ENCODE assay signal across 25 cellular contexts in genomic region chr2:216659301-216659700, GRCh38. TPM values are rescaled to one million over a fixed set of nuclear protein-coding genes. Genes with fewer than 3 reads are reported as not detected.
DNase-seq lines count a peak whose midpoint lies in the region; ATAC-seq, FAIRE-seq and TF ChIP-seq lines count a peak whose summit lies in the region.
"Had no signal": no experiment of that assay in that cellular context is flagged by ENCODE, and none has a peak within 500 bp of the region (broad histone marks: within the 10 kb centered on the region; RNA-seq: fewer than 3 reads in every experiment).

No MANE protein-coding gene starts in this region.

- H3K4me3 Mint-ChIP-seq in WTC11 = no peak overlapping the region
- peak overlapping the region; percentile 54 for H3K4me3 Mint-ChIP-seq in endothelial cell (ENCODE audit: unreplicated experiment)
- peak overlapping the region; percentile 3 for H3K4me3 Mint-ChIP-seq in type B pancreatic cell
- H3K4me3 Mint-ChIP-seq: activated naive CD8-positive, alpha-beta T cell treated with anti-CD3 and anti-CD28 coated beads, Interleukin-2, amount 50 U/mL, for 24 hours; activated T-cell treated with anti-CD3 and anti-CD28 coated beads, Interleukin-2, amount 50 U/mL, for 24 hours; CD4-positive, CD25-positive, alpha-beta regulatory T cell; T-helper 1 cell treated with Interleukin-12 subunit alpha and Interleukin-12 subunit beta and Interleukin-4 antibody, amounts not matched to agents 30 μg/mL and 1 μg/mL, for 36 hours had no signal

- 64 to 82% (median 69%) methylated on average over 6 of the region's 6 CpGs for WGBS in small intestine, 3 donors

- H3K27ac ChIP-seq in small intestine (ENCODE audit: low read depth in 1 of 2, low read length in 1 of 2) = no peak overlapping the region
- H3K27ac ChIP-seq: Peyer's patch, thyroid gland had no signal

- H3K36me3 Mint-ChIP-seq in WTC11 (peaks cover 72% of the 10 kb centered on the region), endothelial cell (ENCODE audit: low read depth, unreplicated experiment) (peaks cover 62% of the 10 kb centered on the region), type B pancreatic cell (peaks cover 14% of the 10 kb centered on the region)
- H3K36me3 Mint-ChIP-seq: CD4-positive, CD25-positive, alpha-beta regulatory T cell had no signal

- no peaks in the 10 kb centered on the region for H3K27me3 Mint-ChIP-seq in WTC11 (ENCODE audit: low read depth)
- peaks cover 7% of the 10 kb centered on the region for H3K27me3 Mint-ChIP-seq in endothelial cell (ENCODE audit: unreplicated experiment)
- no peaks in the 10 kb centered on the region for H3K27me3 Mint-ChIP-seq in type B pancreatic cell
- H3K27me3 Mint-ChIP-seq: activated naive CD8-positive, alpha-beta T cell treated with anti-CD3 and anti-CD28 coated beads, Interleukin-2, amount 50 U/mL, for 24 hours; activated T-cell treated with anti-CD3 and anti-CD28 coated beads, Interleukin-2, amount 50 U/mL, for 24 hours had no signal

- TF ChIP-seq CTCF in WTC11 (IDR thresholded peaks at IDR 0.05) (no peak), endothelial cell (IDR thresholded peaks at IDR 0.05; ENCODE audit: unreplicated experiment) (no peak), type B pancreatic cell (conservative IDR thresholded peaks at IDR 0.05) (no peak)

- no peaks in the 10 kb centered on the region for H3K27me3 ChIP-seq in small intestine (ENCODE audit: control insufficient read depth in 2 of 2, insufficient read depth in 2 of 2, low read length in 2 of 2)
- H3K27me3 ChIP-seq: MG63, Peyer's patch, thyroid gland had no signal

- ATAC-seq in WTC11 = no peak
- no peak for ATAC-seq in HG03571 (IDR thresholded peaks at IDR 0.05; ENCODE audit: unreplicated experiment)
- ATAC-seq: activated naive CD8-positive, alpha-beta T cell treated with anti-CD3 and anti-CD28 coated beads, Interleukin-2, amount 50 U/mL, for 24 hours; K562 had no signal

- H3K27ac Mint-ChIP-seq in WTC11 (peak overlapping the region; percentile 87), endothelial cell (ENCODE audit: unreplicated experiment) (peak overlapping the region; percentile 41), type B pancreatic cell (peak overlapping the region; percentile 83)
- H3K27ac Mint-ChIP-seq: activated naive CD8-positive, alpha-beta T cell treated with anti-CD3 and anti-CD28 coated beads, Interleukin-2, amount 50 U/mL, for 24 hours; activated T-cell treated with anti-CD3 and anti-CD28 coated beads, Interleukin-2, amount 50 U/mL, for 24 hours; CD4-positive, CD25-positive, alpha-beta regulatory T cell; T-helper 1 cell treated with Interleukin-12 subunit alpha and Interleukin-12 subunit beta and Interleukin-4 antibody, amounts not matched to agents 30 μg/mL and 1 μg/mL, for 36 hours had no signal

- H3K4me1 Mint-ChIP-seq in WTC11 = peaks cover 53% of the 10 kb centered on the region
- H3K4me1 Mint-ChIP-seq in endothelial cell (ENCODE audit: unreplicated experiment) = peaks cover 52% of the 10 kb centered on the region
- H3K4me1 Mint-ChIP-seq in type B pancreatic cell (ENCODE audit: unreplicated experiment) = peaks cover 34% of the 10 kb centered on the region
- H3K4me1 Mint-ChIP-seq: activated naive CD8-positive, alpha-beta T cell treated with anti-CD3 and anti-CD28 coated beads, Interleukin-2, amount 50 U/mL, for 24 hours; CD4-positive, CD25-positive, alpha-beta regulatory T cell had no signal

- DNase-seq in WTC11 (ENCODE audit: low spot score) (no peak), endothelial cell (ENCODE audit: low spot score) (no peak), left kidney (ENCODE audit: low read depth, low spot score) (peak; percentile 61), type B pancreatic cell (ENCODE audit: extremely low spot score, unreplicated experiment) (no peak), small intestine (no peak), GM19239 (ENCODE audit: insufficient read length, low spot score) (no peak)
- DNase-seq: activated CD8-positive, alpha-beta memory T cell treated with anti-CD3 and anti-CD28 coated beads for 24 hours; activated gamma-delta T cell treated with Interleukin-2 at 50 U/mL for 16 hours; activated naive CD8-positive, alpha-beta T cell treated with anti-CD3 and anti-CD28 coated beads, Interleukin-2, amount 50 U/mL, for 24 hours; activated T-cell treated with anti-CD3 and anti-CD28 coated beads, Interleukin-2, amount 50 U/mL, for 24 hours; CD4-positive, CD25-positive, alpha-beta regulatory T cell; effector CD4-positive, alpha-beta T cell; EL; kidney glomerular epithelial cell; MG63; NCI-H1436 treated with DMSO at 0.1 percent for 48 hours; NCI-H524 treated with DMSO at 0.1 percent for 48 hours; Peyer's patch; stimulated activated CD4-positive, alpha-beta T cell treated with anti-CD3 and anti-CD28 coated beads, Interleukin-4, amount 100 ng/mL, for 4 hours; stimulated activated naive CD4-positive, alpha-beta T cell treated with Interleukin-2 at 50 U/mL for 16 hours; thyroid gland had no signal

- H3K36me3 ChIP-seq in small intestine (ENCODE audit: control insufficient read depth in 2 of 2, insufficient read depth in 2 of 2, low read length in 2 of 2) = no peaks in the 10 kb centered on the region
- H3K36me3 ChIP-seq: MG63, Peyer's patch, thyroid gland had no signal

- H3K4me1 ChIP-seq in small intestine (ENCODE audit: control insufficient read depth in 2 of 2, insufficient read depth in 1 of 2, low read depth in 1 of 2, low read length in 1 of 2) = no peaks in the 10 kb centered on the region
- H3K4me1 ChIP-seq: Peyer's patch, thyroid gland had no signal

- H3K4me3 ChIP-seq in small intestine (ENCODE audit: low read depth in 1 of 2, low read length in 2 of 2) = no peak overlapping the region
- H3K4me3 ChIP-seq: K562, MG63, Peyer's patch, thyroid gland had no signal

- no peak for FAIRE-seq in small intestine (lab: Jason Lieb, UNC)
- no peak for FAIRE-seq in GM19239 (lab: Jason Lieb, UNC)
- FAIRE-seq: GM12892, K562 had no signal

- H3K9me3 Mint-ChIP-seq in WTC11 (no peaks in the 10 kb centered on the region), endothelial cell (ENCODE audit: unreplicated experiment) (no peaks in the 10 kb centered on the region), type B pancreatic cell (no peaks in the 10 kb centered on the region)
- H3K9me3 Mint-ChIP-seq: activated naive CD8-positive, alpha-beta T cell treated with anti-CD3 and anti-CD28 coated beads, Interleukin-2, amount 50 U/mL, for 24 hours; activated T-cell treated with anti-CD3 and anti-CD28 coated beads, Interleukin-2, amount 50 U/mL, for 24 hours; CD4-positive, CD25-positive, alpha-beta regulatory T cell; T-helper 1 cell treated with Interleukin-12 subunit alpha and Interleukin-12 subunit beta and Interleukin-4 antibody, amounts not matched to agents 30 μg/mL and 1 μg/mL, for 36 hours had no signal

- CTCF ChIA-PET in WTC11 (lab: Charles Lee) = interaction anchor here (0.9 to 2.7 kb wide), 3 partner anchors 9 to 443 kb away, joined by 3 to 13 read pairs (median 3); no protein-coding TSS in a partner anchor

- no peaks in the 10 kb centered on the region for H3K9me3 ChIP-seq in small intestine (ENCODE audit: control insufficient read depth, low read depth)
- H3K9me3 ChIP-seq: MG63, Peyer's patch, thyroid gland had no signal

- POLR2A ChIA-PET in WTC11 (lab: Charles Lee) = no interaction called here

TF ChIP-seq in WTC11, 78 proteins besides CTCF, POLR2A, EP300 and RAD21:
- no peak for TF ChIP-seq ZNF121 (CRISPR knock-in tag; IDR thresholded peaks at IDR 0.05)
- TF ChIP-seq PRRX2 (CRISPR knock-in tag; IDR thresholded peaks at IDR 0.05) = no peak
- TF ChIP-seq ZBTB43 (CRISPR knock-in tag; IDR thresholded peaks at IDR 0.05) = no peak

RNA-seq across cellular contexts. Expression of gene IGFBP2, which starts 26.1 kb away (rescaled TPM):
- total RNA-seq in WTC11 (2021) (514 to 873 TPM (median 854 TPM) in 3 replicates), endothelial cell (ENCODE audit: unreplicated experiment) (1,170 TPM), type B pancreatic cell (ENCODE audit: low replicate concordance) (121 and 252 TPM in 2 replicates)
- polyA plus RNA-seq in small intestine = 10 to 100 TPM in 2 of 3 donors, 1 to 10 TPM in 1; 9.8 to 98.7 (median 14.1) TPM
- total RNA-seq: CD4-positive, CD25-positive, alpha-beta regulatory T cell had no signal
- polyA plus RNA-seq: CD4-positive, CD25-positive, alpha-beta regulatory T cell; K562 had no signal

RNA-seq across cellular contexts. Expression of gene IGFBP5, which starts 36.0 kb away (rescaled TPM):
- total RNA-seq in WTC11 (2021) (5.3 to 12.5 TPM (median 6.4 TPM) in 3 replicates), endothelial cell (ENCODE audit: unreplicated experiment) (7.2 TPM), type B pancreatic cell (ENCODE audit: low replicate concordance) (51.0 and 245 TPM in 2 replicates)
- polyA plus RNA-seq in small intestine = 100 to 1,000 TPM in 1 of 3 donors, 1 to 10 TPM in 2; 1.3 to 107 (median 5.4) TPM
- polyA plus RNA-seq: CD4-positive, CD25-positive, alpha-beta regulatory T cell had no signal
